ENCODE assay signal across 1 cellular context in genomic region chr22:38266120-38266519, GRCh38.
TF ChIP-seq lines count a peak whose summit lies in the region.

No MANE protein-coding gene starts in this region.

TF ChIP-seq in K562, 482 proteins besides CTCF, POLR2A, EP300 and RAD21 (continued from another document and continues in another):
- TF ChIP-seq CHAMP1 (IDR thresholded peaks at IDR 0.05) (no peak), RAD51 (IDR thresholded peaks at IDR 0.05; ENCODE audit: borderline replicate concordance, low read depth) (peak; percentile 95), SNAPC5 (CRISPR knock-in tag; IDR thresholded peaks at IDR 0.05) (no peak), KDM1A (IDR thresholded peaks at IDR 0.05) (no peak), L3MBTL2 (IDR thresholded peaks at IDR 0.05) (peak; percentile 98), ZNF354B (CRISPR knock-in tag; IDR thresholded peaks at IDR 0.05) (no peak), ID3 (CRISPR knock-in tag; IDR thresholded peaks at IDR 0.05) (no peak), ID3 (tag; IDR thresholded peaks at IDR 0.05) (no peak), SIX5 (IDR thresholded peaks at IDR 0.05; ENCODE audit: borderline replicate concordance in 1 of 2, insufficient read depth in 1 of 2, low read depth in 1 of 2, low read length in 2 of 2) (no peak), C11orf30 (IDR thresholded peaks at IDR 0.05; ENCODE audit: low read depth) (no peak), RBM14 (IDR thresholded peaks at IDR 0.05; ENCODE audit: borderline replicate concordance, insufficient read depth, low read depth, low read length) (no peak), GATAD2A (IDR thresholded peaks at IDR 0.05) (no peak), SOX6 (IDR thresholded peaks at IDR 0.05) (peak; percentile 29; the same call in 1 of the 2 replicates), HDAC2 (IDR thresholded peaks at IDR 0.05) (no peak), RERE (CRISPR knock-in tag; IDR thresholded peaks at IDR 0.05; ENCODE audit: borderline replicate concordance) (no peak), ZBTB40 (IDR thresholded peaks at IDR 0.05) (no peak), ZBTB40 (CRISPR knock-in tag; IDR thresholded peaks at IDR 0.05) (no peak), THRAP3 (IDR thresholded peaks at IDR 0.05; ENCODE audit: borderline replicate concordance) (no peak), SMAD4 (CRISPR knock-in tag; conservative IDR thresholded peaks at IDR 0.05) (0 out of 2 replicates have a peak, but pooled peaks have one; percentile 31), HNRNPK (IDR thresholded peaks at IDR 0.05; ENCODE audit: low read depth, low read length, poor library complexity, severe bottlenecking) (no peak), ELK1 (CRISPR knock-in tag; IDR thresholded peaks at IDR 0.05) (no peak), MNT (conservative IDR thresholded peaks at IDR 0.05) (peak; percentile 81), SMARCE1 (IDR thresholded peaks at IDR 0.05) (peak; percentile 42; the same call in 1 of the 2 replicates), NCOA4 (IDR thresholded peaks at IDR 0.05; ENCODE audit: partially characterized antibody) (no peak), ZNF347 (CRISPR knock-in tag; IDR thresholded peaks at IDR 0.05; ENCODE audit: low read depth) (no peak), ATF2 (CRISPR knock-in tag; IDR thresholded peaks at IDR 0.05) (no peak), HSF4 (CRISPR knock-in tag; IDR thresholded peaks at IDR 0.05; ENCODE audit: borderline replicate concordance) (no peak), SFPQ (IDR thresholded peaks at IDR 0.05; ENCODE audit: low read depth, low read length) (no peak), ETV6 (IDR thresholded peaks at IDR 0.05; ENCODE audit: borderline replicate concordance in 1 of 2, low read depth in 2 of 2, low read length in 1 of 2) (no peak), ETV6 (CRISPR knock-in tag; IDR thresholded peaks at IDR 0.05; ENCODE audit: borderline replicate concordance) (no peak), SNIP1 (IDR thresholded peaks at IDR 0.05; ENCODE audit: low read depth) (no peak), GABPB2 (CRISPR knock-in tag; conservative IDR thresholded peaks at IDR 0.05) (no peak), ZNF76 (CRISPR knock-in tag; IDR thresholded peaks at IDR 0.05; ENCODE audit: borderline replicate concordance) (no peak), EGR1 (conservative IDR thresholded peaks at IDR 0.05) (no peak), RNF2 (IDR thresholded peaks at IDR 0.05) (peak; percentile 62; the same call in 1 of the 2 replicates)
